20 cellular contexts compared by ENCODE assay signal in genomic region chr3:84974347-84974746, GRCh38. TPM values are rescaled to one million over a fixed set of nuclear protein-coding genes. Genes with fewer than 3 reads are reported as not detected.
DNase-seq lines count a peak whose midpoint lies in the region; ATAC-seq, FAIRE-seq and TF ChIP-seq lines count a peak whose summit lies in the region.
"Had no signal": no experiment of that assay in that cellular context is flagged by ENCODE, and none has a peak within 500 bp of the region (broad histone marks: within the 10 kb centered on the region; RNA-seq: fewer than 3 reads in every experiment).

No MANE protein-coding gene starts in this region.

- POLR2A ChIA-PET in SK-N-SH (lab: Yijun Ruan, JAX), result no interaction called here

- CTCF ChIA-PET in SK-N-SH (lab: Yijun Ruan, JAX), result interaction anchor here (0.8 to 2.3 kb wide), 8 partner anchors 9 to 386 kb away, joined by 3 to 9 read pairs (median 3); no protein-coding TSS in a partner anchor

- H3K36me3 Mint-ChIP-seq in GM23338 (ENCODE audit: low read depth), result no peaks in the 10 kb centered on the region
- H3K36me3 Mint-ChIP-seq: IgD-negative memory B cell had no signal

- TF ChIP-seq EP300 in SK-N-SH (IDR thresholded peaks at IDR 0.05; ENCODE audit: borderline replicate concordance in 1 of 2, low read depth in 1 of 2, low read length in 1 of 2), result no peak

- intact Hi-C loops in lower leg skin (cut with DNase I; ENCODE audit: low total_unique reads), result no loop called here

- H3K4me1 Mint-ChIP-seq in GM23338, result peaks cover 42% of the 10 kb centered on the region
- H3K4me1 Mint-ChIP-seq: IgD-negative memory B cell had no signal

- H4K20me1 ChIP-seq in SK-N-SH (ENCODE audit: insufficient read depth) (no peaks in the 10 kb centered on the region), GM23338 (replicated peaks; ENCODE audit: insufficient read depth) (no peaks in the 10 kb centered on the region)

- no peaks in the 10 kb centered on the region for H3K27me3 Mint-ChIP-seq in GM23338 (ENCODE audit: insufficient read depth, low read depth, poor library complexity)
- H3K27me3 Mint-ChIP-seq: IgD-negative memory B cell had no signal

- H3K27me3 ChIP-seq in SK-N-SH (ENCODE audit: insufficient read depth) (no peaks in the 10 kb centered on the region), GM23338 (ENCODE audit: insufficient read depth) (no peaks in the 10 kb centered on the region)

- no peak overlapping the region for H3K9ac ChIP-seq in SK-N-SH

- no peaks in the 10 kb centered on the region for H3K36me3 ChIP-seq in SK-N-SH (replicated peaks in 1 of 2; ENCODE audit: control insufficient read depth in 1 of 2, insufficient read depth in 2 of 2, low read length in 1 of 2)
- no peaks in the 10 kb centered on the region for H3K36me3 ChIP-seq in GM23338 (ENCODE audit: insufficient read depth)
- H3K36me3 ChIP-seq: thoracic aorta had no signal

- no peaks in the 10 kb centered on the region for H3K9me3 Mint-ChIP-seq in GM23338

- H3F3A ChIP-seq in SK-N-SH (replicated peaks; ENCODE audit: insufficient read depth) (no peaks in the 10 kb centered on the region), GM23338 (replicated peaks; ENCODE audit: low read depth) (no peaks in the 10 kb centered on the region)

- no peak overlapping the region for H3K27ac Mint-ChIP-seq in GM23338
- H3K27ac Mint-ChIP-seq: IgD-negative memory B cell had no signal

- peak; percentile 95 for FAIRE-seq in frontal cortex (lab: Jason Lieb, UNC)

- H3K4me2 ChIP-seq in SK-N-SH (no peak overlapping the region), GM23338 (no peak overlapping the region)

- TF ChIP-seq RAD21 in SK-N-SH (IDR thresholded peaks at IDR 0.05; ENCODE audit: low read length), result peak; percentile 69

- H3K79me2 ChIP-seq in SK-N-SH (ENCODE audit: insufficient read depth) (no peaks in the 10 kb centered on the region), GM23338 (replicated peaks; ENCODE audit: insufficient read depth) (peaks cover 63% of the 10 kb centered on the region)

- H3K9me2 ChIP-seq in SK-N-SH (no peaks in the 10 kb centered on the region), GM23338 (ENCODE audit: insufficient read depth) (no peaks in the 10 kb centered on the region)

- H3K27ac ChIP-seq in SK-N-SH (ENCODE audit: low read depth in 2 of 2, low read length in 1 of 2) (no peak overlapping the region), GM23338 (ENCODE audit: low read depth) (no peak overlapping the region)
- H3K27ac ChIP-seq: thoracic aorta had no signal

- no peaks in the 10 kb centered on the region; a peak in 2 of 4 replicates for H3K4me1 ChIP-seq in SK-N-SH (ENCODE audit: control insufficient read depth in 1 of 2, insufficient read depth in 2 of 2, low read depth in 1 of 2, low read length in 1 of 2)
- H3K4me1 ChIP-seq in GM23338 (ENCODE audit: insufficient read depth), result peaks cover 12% of the 10 kb centered on the region

- H3K4me3 Mint-ChIP-seq in GM23338, result no peak overlapping the region
- H3K4me3 Mint-ChIP-seq: IgD-negative memory B cell had no signal

- ATAC-seq in SK-N-SH treated with all-trans-retinoic acid at 6 μM for 48 hours (no peak), HG02973 (IDR thresholded peaks at IDR 0.05; ENCODE audit: unreplicated experiment) (no peak), GM23338 (no peak)
- ATAC-seq: mucosa of descending colon, Panc1 had no signal

- no peak for DNase-seq in SK-N-SH
- peak; percentile 46 for DNase-seq in RKO (ENCODE audit: low spot score)
- no peak for DNase-seq in frontal cortex (ENCODE audit: low spot score in 2 of 2)
- DNase-seq in superior temporal gyrus (ENCODE audit: extremely low spot score), result peak; percentile 79
- DNase-seq in lower leg skin (ENCODE audit: low spot score in 2 of 2), result no peak
- DNase-seq in GM23338 (ENCODE audit: low spot score), result no peak
- DNase-seq: activated naive CD4-positive, alpha-beta T cell treated with anti-CD3 and anti-CD28 coated beads, Interleukin-2, amount 50 U/mL, for 16 hours; activated T-cell treated with anti-CD3 and anti-CD28 coated beads for 4 hours; AML-193; DMS153; mucosa of descending colon; NCI-H1436 treated with DMSO at 0.1 percent for 48 hours; NCI-H446 treated with DMSO at 0.1 percent for 48 hours; stimulated activated CD4-positive, alpha-beta T cell treated with anti-CD3 and anti-CD28 coated beads, Interleukin-4, amount 100 ng/mL, for 24 hours; stimulated activated CD8-positive, alpha-beta memory T cell treated with anti-CD3 and anti-CD28 coated beads, Interleukin-4, amount 100 ng/mL, for 48 hours had no signal

- TF ChIP-seq CTCF in SK-N-SH (IDR thresholded peaks at IDR 0.05) (peak; percentile 10; the same call in 1 of the 2 replicates), lower leg skin (IDR thresholded peaks at IDR 0.05) (no peak), GM23338 (conservative IDR thresholded peaks at IDR 0.05; ENCODE audit: low read depth in 2 of 2) (peak in 1 of 2 experiments; percentile 47; a peak in 3 of 4 replicates)

- H3K9me3 ChIP-seq in SK-N-SH, result no peaks in the 10 kb centered on the region
- H3K9me3 ChIP-seq: mucosa of descending colon, thoracic aorta had no signal

- H2AFZ ChIP-seq in SK-N-SH (ENCODE audit: low read depth), result no peak overlapping the region
- H2AFZ ChIP-seq in GM23338, result no peak overlapping the region

- H3K4me3 ChIP-seq in SK-N-SH (ENCODE audit: low read depth in 2 of 2, low read length in 1 of 2) (no peak overlapping the region), lower leg skin (ENCODE audit: low read depth, poor library complexity, severe bottlenecking) (no peak overlapping the region), GM23338 (no peak overlapping the region)
- H3K4me3 ChIP-seq: mucosa of descending colon, thoracic aorta had no signal

- no peak for TF ChIP-seq POLR2A in lower leg skin (IDR thresholded peaks at IDR 0.05)

TF ChIP-seq in SK-N-SH, 30 proteins besides CTCF, POLR2A, EP300 and RAD21 (continues in another document):
- TF ChIP-seq PBX3 (IDR thresholded peaks at IDR 0.05) (no peak), JUND (IDR thresholded peaks at IDR 0.05) (no peak), GATA2 (CRISPR knock-in tag; IDR thresholded peaks at IDR 0.05) (no peak), CHD2 (IDR thresholded peaks at IDR 0.05; ENCODE audit: low read length, partially characterized antibody) (no peak)

TF ChIP-seq in SK-N-SH treated with all-trans-retinoic acid at 6 μM for 48 hours, 23 proteins besides CTCF, POLR2A, EP300 and RAD21 (continues in another document):
- TF ChIP-seq TSHZ2 (CRISPR knock-in tag; IDR thresholded peaks at IDR 0.05), result no peak
- no peak for TF ChIP-seq RARB (CRISPR knock-in tag; IDR thresholded peaks at IDR 0.05)

TF ChIP-seq in GM23338, 12 proteins besides CTCF, POLR2A, EP300 and RAD21 (continues in another document):
- TF ChIP-seq JUNB (IDR thresholded peaks at IDR 0.05; ENCODE audit: unreplicated experiment), result no peak
- no peak for TF ChIP-seq NANOG (IDR thresholded peaks at IDR 0.05; ENCODE audit: borderline replicate concordance)
- no peak for TF ChIP-seq POLR2AphosphoS5 (IDR thresholded peaks at IDR 0.05; ENCODE audit: low read depth)
- TF ChIP-seq ZNF114 (CRISPR knock-in tag; IDR thresholded peaks at IDR 0.05), result no peak
- no peak for TF ChIP-seq ETS1 (IDR thresholded peaks at IDR 0.05)
- TF ChIP-seq CREB1 (CRISPR knock-in tag; IDR thresholded peaks at IDR 0.05; ENCODE audit: low read depth), result no peak

RNA-seq across cellular contexts. Expression of gene CADM2, which starts 15.6 kb away (rescaled TPM):
- polyA plus RNA-seq in SK-N-SH (2012; rRNA removed) (0.46 and 0.60 TPM in 2 replicates), GM23338 (2016; fragmentation: Nextera tagmentation; extraction: Ambion mirVana) (31.5 and 47.5 TPM in 2 replicates)
- polyA plus RNA-seq in SK-N-SH (2012; cell fraction: cytosol; rRNA removed), result 0.54 and 0.67 TPM in 2 replicates
- polyA plus RNA-seq in SK-N-SH (2012; cell fraction: nucleus; rRNA removed), result 0.77 and 1.5 TPM in 2 replicates
- total RNA-seq in frontal cortex (64.8 TPM), lower leg skin (1 to 10 TPM in 1 of 4 donors, under 1 TPM in 3; 0.13 to 2.1 (median 0.58) TPM)
- 13.3 and 16.4 TPM in 2 replicates for total RNA-seq in GM23338 (2014; rRNA removed; shearing (Covaris generic))
- polyA plus RNA-seq: IgD-negative memory B cell had no signal

Comparison
In these comparisons a context has a peak if more than half of its experiments do, and no peak if none do; other contexts are left out.
1. DNase-seq: peak in RKO (single experiment) and superior temporal gyrus (single experiment); none in SK-N-SH (single experiment), frontal cortex (0 of 2), lower leg skin (0 of 2) and GM23338 (single experiment).